1 cellular context compared by ENCODE assay signal in the genomic region with DNA sequence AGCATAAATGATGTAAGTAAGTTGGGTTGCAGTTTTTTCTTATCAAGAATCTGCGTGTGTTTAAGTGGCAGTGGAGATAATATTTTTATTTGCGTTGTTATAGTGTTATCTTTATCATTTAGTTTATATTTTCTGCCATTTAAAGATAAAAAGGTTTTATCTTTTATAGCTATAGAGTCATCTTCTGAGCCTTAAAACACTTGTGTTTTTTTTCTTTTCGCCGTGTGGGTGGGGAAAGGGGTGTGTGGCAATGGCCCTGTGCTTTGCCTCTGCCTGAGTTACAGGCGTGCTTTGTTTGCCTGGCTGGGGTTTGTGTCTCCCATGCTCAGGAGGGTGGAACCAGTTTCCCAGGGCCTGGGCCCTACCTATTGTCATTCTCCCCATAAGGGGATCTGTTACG.
TF ChIP-seq lines count a peak whose summit lies in the region.

No MANE protein-coding gene starts in this region.

TF ChIP-seq in HepG2, 621 proteins besides CTCF, POLR2A, EP300 and RAD21:
- TF ChIP-seq ZNF468 (CRISPR knock-in tag; IDR thresholded peaks at IDR 0.05) (no peak), PHF21A (CRISPR knock-in tag; IDR thresholded peaks at IDR 0.05) (no peak), ZNF33B (CRISPR knock-in tag; IDR thresholded peaks at IDR 0.05) (no peak), NFYB (CRISPR knock-in tag; IDR thresholded peaks at IDR 0.05) (no peak), ZNF431 (CRISPR knock-in tag; IDR thresholded peaks at IDR 0.05; ENCODE audit: borderline replicate concordance, low read depth) (no peak), ZBTB7A (CRISPR knock-in tag; IDR thresholded peaks at IDR 0.05) (no peak), HNF4G (IDR thresholded peaks at IDR 0.05; ENCODE audit: borderline replicate concordance, low read depth, low read length) (no peak), HNF4G (CRISPR knock-in tag; IDR thresholded peaks at IDR 0.05; ENCODE audit: borderline replicate concordance, low read depth) (no peak), ZNF720 (CRISPR knock-in tag; IDR thresholded peaks at IDR 0.05) (no peak), ATF7 (IDR thresholded peaks at IDR 0.05) (no peak), ATF7 (CRISPR knock-in tag; IDR thresholded peaks at IDR 0.05) (no peak), SP140L (CRISPR knock-in tag; IDR thresholded peaks at IDR 0.05; ENCODE audit: borderline replicate concordance) (no peak), KDM4B (CRISPR knock-in tag; IDR thresholded peaks at IDR 0.05) (no peak), ARNTL (CRISPR knock-in tag; IDR thresholded peaks at IDR 0.05) (no peak)
- TF ChIP-seq, protein P1, sequence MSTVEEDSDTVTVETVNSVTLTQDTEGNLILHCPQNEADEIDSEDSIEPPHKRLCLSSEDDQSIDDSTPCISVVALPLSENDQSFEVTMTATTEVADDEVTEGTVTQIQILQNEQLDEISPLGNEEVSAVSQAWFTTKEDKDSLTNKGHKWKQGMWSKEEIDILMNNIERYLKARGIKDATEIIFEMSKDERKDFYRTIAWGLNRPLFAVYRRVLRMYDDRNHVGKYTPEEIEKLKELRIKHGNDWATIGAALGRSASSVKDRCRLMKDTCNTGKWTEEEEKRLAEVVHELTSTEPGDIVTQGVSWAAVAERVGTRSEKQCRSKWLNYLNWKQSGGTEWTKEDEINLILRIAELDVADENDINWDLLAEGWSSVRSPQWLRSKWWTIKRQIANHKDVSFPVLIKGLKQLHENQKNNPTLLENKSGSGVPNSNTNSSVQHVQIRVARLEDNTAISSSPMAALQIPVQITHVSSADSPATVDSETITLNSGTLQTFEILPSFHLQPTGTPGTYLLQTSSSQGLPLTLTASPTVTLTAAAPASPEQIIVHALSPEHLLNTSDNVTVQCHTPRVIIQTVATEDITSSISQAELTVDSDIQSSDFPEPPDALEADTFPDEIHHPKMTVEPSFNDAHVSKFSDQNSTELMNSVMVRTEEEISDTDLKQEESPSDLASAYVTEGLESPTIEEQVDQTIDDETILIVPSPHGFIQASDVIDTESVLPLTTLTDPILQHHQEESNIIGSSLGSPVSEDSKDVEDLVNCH (CRISPR knock-in tag; IDR thresholded peaks at IDR 0.05) = no peak
